17 cellular contexts compared by ENCODE assay signal in the genomic region with DNA sequence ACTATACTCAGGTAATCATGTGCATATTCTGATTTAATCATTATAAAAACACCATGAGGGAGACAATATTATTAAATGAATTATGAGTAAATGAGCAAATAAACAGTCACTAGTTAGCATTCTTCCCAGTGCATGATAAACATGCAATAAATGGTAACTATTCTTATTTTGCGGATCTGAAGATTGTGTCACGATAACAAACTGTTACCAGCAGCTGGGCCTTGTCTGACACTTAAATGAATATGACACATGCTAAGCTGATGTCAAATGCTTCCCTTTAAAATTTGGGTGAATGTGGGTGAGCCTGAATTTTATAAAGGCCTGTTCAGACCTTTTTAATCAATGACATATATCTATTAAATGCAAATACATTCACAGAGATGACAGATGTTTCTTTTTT.
DNase-seq lines count a peak whose midpoint lies in the region; ATAC-seq and TF ChIP-seq lines count a peak whose summit lies in the region.
"Had no signal": no experiment of that assay in that cellular context is flagged by ENCODE, and none has a peak within 500 bp of the region (broad histone marks: within the 10 kb centered on the region; RNA-seq: fewer than 3 reads in every experiment).

No MANE protein-coding gene starts in this region.

- TF ChIP-seq POLR2A in suprapubic skin (IDR thresholded peaks at IDR 0.05) = no peak

- no peak overlapping the region for H4K8ac ChIP-seq in mesendoderm (ENCODE audit: low read depth, low read length)

- H3K4ac ChIP-seq in mesendoderm (ENCODE audit: low read depth, low read length) = no peak overlapping the region

- no peaks in the 10 kb centered on the region for H3K79me1 ChIP-seq in mesendoderm (ENCODE audit: low read length)

- H4K5ac ChIP-seq in mesendoderm (ENCODE audit: low read length) = no peak overlapping the region

- H3K23ac ChIP-seq in mesendoderm (ENCODE audit: low read length) = no peak overlapping the region

- no peak overlapping the region for H3K4me2 ChIP-seq in mesendoderm (ENCODE audit: low read length)
- H3K4me2 ChIP-seq: A549, BLaER1 had no signal

- H3K4me1 ChIP-seq in RWPE2 (ENCODE audit: insufficient read depth, poor library complexity, severe bottlenecking) = peaks cover 40% of the 10 kb centered on the region
- H3K4me1 ChIP-seq in mesendoderm (ENCODE audit: control insufficient read depth, low read depth, low read length) = no peaks in the 10 kb centered on the region
- peaks cover 20% of the 10 kb centered on the region for H3K4me1 ChIP-seq in suprapubic skin
- H3K4me1 ChIP-seq in upper lobe of right lung = no peaks in the 10 kb centered on the region
- H3K4me1 ChIP-seq: A549, BE2C, BLaER1 had no signal

- H3K27me3 ChIP-seq in RWPE2 (ENCODE audit: insufficient read depth, poor library complexity, severe bottlenecking) = no peaks in the 10 kb centered on the region
- H3K27me3 ChIP-seq in mesendoderm (ENCODE audit: insufficient read depth, low read length, poor library complexity) = no peaks in the 10 kb centered on the region
- H3K27me3 ChIP-seq in suprapubic skin = no peaks in the 10 kb centered on the region
- H3K27me3 ChIP-seq in upper lobe of right lung = no peaks in the 10 kb centered on the region
- H3K27me3 ChIP-seq: BE2C, BLaER1 had no signal

- H3K18ac ChIP-seq in mesendoderm (ENCODE audit: low read length) = no peak overlapping the region

- WGBS in mesendoderm (ENCODE audit: extremely low coverage, insufficient coverage, low lambda C conversion rate) = no CpG with 5 or more reads among the region's 2 CpGs
- 79% methylated on average over 2 of the region's 2 CpGs for WGBS in suprapubic skin

- no peak overlapping the region for H3K56ac ChIP-seq in mesendoderm (ENCODE audit: low read length)

- DNase-seq in RWPE2 (ENCODE audit: low spot score) = no peak
- DNase-seq in mesendoderm = peak; percentile 31
- no peak for DNase-seq in suprapubic skin (ENCODE audit: low spot score in 2 of 2)
- no peak for DNase-seq in upper lobe of right lung
- DNase-seq in DMS 273 treated with DMSO at 0.1 percent for 48 hours (lab: John Stamatoyannopoulos, UW) = no peak
- DNase-seq: AML-193; BE2C; C1 segment of cervical spinal cord; CD4-positive, alpha-beta memory T cell; CD4-positive, CD25-positive, alpha-beta regulatory T cell; CD8-positive, alpha-beta memory T cell; COR-L47; DMS79 treated with DMSO at 0.1 percent for 48 hours; GF-D8 had no signal

- TF ChIP-seq CTCF in RWPE2 (IDR thresholded peaks at IDR 0.05; ENCODE audit: poor library complexity, severe bottlenecking) (no peak), suprapubic skin (IDR thresholded peaks at IDR 0.05) (no peak), upper lobe of right lung (IDR thresholded peaks at IDR 0.05) (no peak)

- intact Hi-C loops in upper lobe of right lung (cut with DNase I) = no loop called here

- no peaks in the 10 kb centered on the region for H3K36me3 ChIP-seq in RWPE2 (ENCODE audit: low read depth)
- no peaks in the 10 kb centered on the region for H3K36me3 ChIP-seq in mesendoderm (ENCODE audit: control insufficient read depth, insufficient read depth, low read length)
- H3K36me3 ChIP-seq in suprapubic skin = no peaks in the 10 kb centered on the region
- no peaks in the 10 kb centered on the region for H3K36me3 ChIP-seq in upper lobe of right lung
- H3K36me3 ChIP-seq: BE2C, BLaER1 had no signal

- no peak for ATAC-seq in RWPE2 (ENCODE audit: low read depth)
- no peak for ATAC-seq in upper lobe of right lung
- ATAC-seq: A549 had no signal

- no peak overlapping the region for H2BK5ac ChIP-seq in mesendoderm (ENCODE audit: low read length)

- H3K27ac ChIP-seq in RWPE2 (ENCODE audit: poor library complexity, severe bottlenecking) (peak overlapping the region; percentile 66), mesendoderm (ENCODE audit: low read depth, low read length) (no peak overlapping the region), suprapubic skin (peak overlapping the region; percentile 24), upper lobe of right lung (no peak overlapping the region)
- H3K27ac ChIP-seq: 22Rv1, A549, BLaER1 had no signal

- H3K9ac ChIP-seq in mesendoderm (ENCODE audit: low read length) = no peak overlapping the region
- H3K9ac ChIP-seq: BLaER1 had no signal

- H2BK15ac ChIP-seq in mesendoderm (replicated peaks; ENCODE audit: low read depth) = no peak overlapping the region

- H2BK120ac ChIP-seq in mesendoderm (ENCODE audit: low read depth, low read length) = no peak overlapping the region

- H3K9me3 ChIP-seq in RWPE2 (ENCODE audit: severe bottlenecking) (no peaks in the 10 kb centered on the region), suprapubic skin (no peaks in the 10 kb centered on the region), upper lobe of right lung (no peaks in the 10 kb centered on the region)
- H3K9me3 ChIP-seq: A549, BE2C, BLaER1 had no signal

- TF ChIP-seq EP300 in suprapubic skin (IDR thresholded peaks at IDR 0.05) = no peak

- no peak overlapping the region for H2AK5ac ChIP-seq in mesendoderm (ENCODE audit: low read length)

- no peak overlapping the region for H3K4me3 ChIP-seq in RWPE2 (ENCODE audit: severe bottlenecking)
- no peak overlapping the region for H3K4me3 ChIP-seq in mesendoderm (ENCODE audit: low read length)
- no peak overlapping the region for H3K4me3 ChIP-seq in suprapubic skin
- H3K4me3 ChIP-seq in upper lobe of right lung = no peak overlapping the region
- H3K4me3 ChIP-seq: A549, BLaER1 had no signal

- H3K79me2 ChIP-seq in mesendoderm (ENCODE audit: control insufficient read depth, insufficient read depth, low read length) = no peaks in the 10 kb centered on the region

Comparison
In these comparisons a context has a peak if more than half of its experiments do, and no peak if none do; other contexts are left out.
1. H3K27ac ChIP-seq: peak in RWPE2 (single experiment) and suprapubic skin (single experiment); none in mesendoderm (single experiment) and upper lobe of right lung (single experiment).